1 cellular context compared by ENCODE assay signal in the genomic region with DNA sequence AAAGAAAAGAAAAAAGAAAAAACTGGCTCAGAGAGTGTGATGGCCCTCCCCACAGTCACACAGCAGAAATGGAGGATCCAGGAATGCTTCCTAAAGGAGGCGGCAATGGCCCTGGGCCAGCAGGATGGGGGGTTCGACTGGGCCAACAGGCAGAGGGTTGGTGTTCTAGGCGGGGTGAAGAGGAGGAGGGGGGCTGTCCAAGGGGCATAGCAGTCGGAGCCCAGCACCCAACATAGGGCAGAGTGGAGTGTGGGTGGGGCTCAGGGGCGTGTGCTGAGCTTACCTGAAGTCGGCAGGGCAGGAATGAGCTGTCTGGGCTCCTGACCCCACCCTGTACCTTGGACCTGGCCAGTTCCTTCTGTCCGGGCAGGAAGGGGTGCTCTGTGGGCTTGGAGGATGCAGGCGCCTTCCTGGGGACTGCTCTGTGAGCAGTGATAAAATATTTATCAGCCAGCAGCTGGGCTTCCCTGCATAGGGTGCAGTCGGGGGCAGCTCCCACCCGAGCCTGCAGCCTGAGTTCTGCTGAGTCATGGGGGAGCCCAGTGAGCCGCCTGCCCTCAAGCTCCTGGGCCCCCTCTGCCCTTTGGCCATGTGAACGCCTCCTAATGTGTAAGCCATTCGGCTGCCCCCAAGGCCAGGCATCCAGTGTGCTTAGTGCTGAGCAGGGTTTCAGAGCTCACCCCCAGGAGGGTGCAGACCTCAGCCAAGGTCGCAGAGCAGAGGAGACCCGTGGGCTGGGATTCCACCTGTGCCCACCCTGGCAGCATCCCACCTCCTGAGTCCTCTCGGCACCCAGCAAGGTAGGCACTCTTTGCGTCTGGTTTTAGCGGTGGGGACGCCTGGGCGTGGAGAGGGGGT.
A peak's percentile ranks its signal among the peaks of the same experiment; 100 is the strongest.
TF ChIP-seq lines count a peak whose summit lies in the region.

No MANE protein-coding gene starts in this region.

TF ChIP-seq in HEK293, 187 proteins besides CTCF, POLR2A, EP300 and RAD21 (continued from another document):
- TF ChIP-seq, protein P1, sequence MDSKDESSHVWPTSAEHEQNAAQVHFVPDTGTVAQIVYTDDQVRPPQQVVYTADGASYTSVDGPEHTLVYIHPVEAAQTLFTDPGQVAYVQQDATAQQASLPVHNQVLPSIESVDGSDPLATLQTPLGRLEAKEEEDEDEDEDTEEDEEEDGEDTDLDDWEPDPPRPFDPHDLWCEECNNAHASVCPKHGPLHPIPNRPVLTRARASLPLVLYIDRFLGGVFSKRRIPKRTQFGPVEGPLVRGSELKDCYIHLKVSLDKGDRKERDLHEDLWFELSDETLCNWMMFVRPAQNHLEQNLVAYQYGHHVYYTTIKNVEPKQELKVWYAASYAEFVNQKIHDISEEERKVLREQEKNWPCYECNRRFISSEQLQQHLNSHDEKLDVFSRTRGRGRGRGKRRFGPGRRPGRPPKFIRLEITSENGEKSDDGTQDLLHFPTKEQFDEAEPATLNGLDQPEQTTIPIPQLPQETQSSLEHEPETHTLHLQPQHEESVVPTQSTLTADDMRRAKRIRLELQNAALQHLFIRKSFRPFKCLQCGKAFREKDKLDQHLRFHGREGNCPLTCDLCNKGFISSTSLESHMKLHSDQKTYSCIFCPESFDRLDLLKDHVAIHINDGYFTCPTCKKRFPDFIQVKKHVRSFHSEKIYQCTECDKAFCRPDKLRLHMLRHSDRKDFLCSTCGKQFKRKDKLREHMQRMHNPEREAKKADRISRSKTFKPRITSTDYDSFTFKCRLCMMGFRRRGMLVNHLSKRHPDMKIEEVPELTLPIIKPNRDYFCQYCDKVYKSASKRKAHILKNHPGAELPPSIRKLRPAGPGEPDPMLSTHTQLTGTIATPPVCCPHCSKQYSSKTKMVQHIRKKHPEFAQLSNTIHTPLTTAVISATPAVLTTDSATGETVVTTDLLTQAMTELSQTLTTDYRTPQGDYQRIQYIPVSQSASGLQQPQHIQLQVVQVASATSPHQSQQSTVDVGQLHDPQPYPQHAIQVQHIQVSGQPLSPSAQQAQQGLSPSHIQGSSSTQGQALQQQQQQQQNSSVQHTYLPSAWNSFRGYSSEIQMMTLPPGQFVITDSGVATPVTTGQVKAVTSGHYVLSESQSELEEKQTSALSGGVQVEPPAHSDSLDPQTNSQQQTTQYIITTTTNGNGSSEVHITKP (tag by site-specific recombination; IDR thresholded peaks at IDR 0.05), result peak; percentile 85
- TF ChIP-seq ZNF10 (tag by site-specific recombination; IDR thresholded peaks at IDR 0.05), result no peak
- TF ChIP-seq EGR2 (tag by site-specific recombination; IDR thresholded peaks at IDR 0.05; ENCODE audit: low read depth), result peak; percentile 28; the same call in 1 of the 2 replicates
- no peak for TF ChIP-seq ZNF169 (tag by site-specific recombination; IDR thresholded peaks at IDR 0.05)
- peak; percentile 43 for TF ChIP-seq ZBTB8A (tag by site-specific recombination; IDR thresholded peaks at IDR 0.05)
- TF ChIP-seq, protein P2, sequence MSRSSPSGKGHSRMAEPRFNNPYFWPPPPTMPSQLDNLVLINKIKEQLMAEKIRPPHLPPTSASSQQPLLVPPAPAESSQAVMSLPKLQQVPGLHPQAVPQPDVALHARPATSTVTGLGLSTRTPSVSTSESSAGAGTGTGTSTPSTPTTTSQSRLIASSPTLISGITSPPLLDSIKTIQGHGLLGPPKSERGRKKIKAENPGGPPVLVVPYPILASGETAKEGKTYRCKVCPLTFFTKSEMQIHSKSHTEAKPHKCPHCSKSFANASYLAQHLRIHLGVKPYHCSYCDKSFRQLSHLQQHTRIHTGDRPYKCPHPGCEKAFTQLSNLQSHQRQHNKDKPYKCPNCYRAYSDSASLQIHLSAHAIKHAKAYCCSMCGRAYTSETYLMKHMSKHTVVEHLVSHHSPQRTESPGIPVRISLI (tag by site-specific recombination; IDR thresholded peaks at IDR 0.05), result 0 out of 2 replicates have a peak, but pooled peaks have one; percentile 16
- peak; percentile 78 for TF ChIP-seq ZIC2 (tag by site-specific recombination; IDR thresholded peaks at IDR 0.05)
- TF ChIP-seq ZNF404 (tag by site-specific recombination; IDR thresholded peaks at IDR 0.05), result no peak
- 0 out of 2 replicates have a peak, but pooled peaks have one; percentile 12 for TF ChIP-seq GLIS2 (tag by site-specific recombination; IDR thresholded peaks at IDR 0.05)
- peak; percentile 71; the same call in 1 of the 2 replicates for TF ChIP-seq ZNF768 (tag by site-specific recombination; IDR thresholded peaks at IDR 0.05)
- 0 out of 2 replicates have a peak, but pooled peaks have one; percentile 33 for TF ChIP-seq ZNF366 (tag by site-specific recombination; conservative IDR thresholded peaks at IDR 0.05)
- TF ChIP-seq, protein P3, sequence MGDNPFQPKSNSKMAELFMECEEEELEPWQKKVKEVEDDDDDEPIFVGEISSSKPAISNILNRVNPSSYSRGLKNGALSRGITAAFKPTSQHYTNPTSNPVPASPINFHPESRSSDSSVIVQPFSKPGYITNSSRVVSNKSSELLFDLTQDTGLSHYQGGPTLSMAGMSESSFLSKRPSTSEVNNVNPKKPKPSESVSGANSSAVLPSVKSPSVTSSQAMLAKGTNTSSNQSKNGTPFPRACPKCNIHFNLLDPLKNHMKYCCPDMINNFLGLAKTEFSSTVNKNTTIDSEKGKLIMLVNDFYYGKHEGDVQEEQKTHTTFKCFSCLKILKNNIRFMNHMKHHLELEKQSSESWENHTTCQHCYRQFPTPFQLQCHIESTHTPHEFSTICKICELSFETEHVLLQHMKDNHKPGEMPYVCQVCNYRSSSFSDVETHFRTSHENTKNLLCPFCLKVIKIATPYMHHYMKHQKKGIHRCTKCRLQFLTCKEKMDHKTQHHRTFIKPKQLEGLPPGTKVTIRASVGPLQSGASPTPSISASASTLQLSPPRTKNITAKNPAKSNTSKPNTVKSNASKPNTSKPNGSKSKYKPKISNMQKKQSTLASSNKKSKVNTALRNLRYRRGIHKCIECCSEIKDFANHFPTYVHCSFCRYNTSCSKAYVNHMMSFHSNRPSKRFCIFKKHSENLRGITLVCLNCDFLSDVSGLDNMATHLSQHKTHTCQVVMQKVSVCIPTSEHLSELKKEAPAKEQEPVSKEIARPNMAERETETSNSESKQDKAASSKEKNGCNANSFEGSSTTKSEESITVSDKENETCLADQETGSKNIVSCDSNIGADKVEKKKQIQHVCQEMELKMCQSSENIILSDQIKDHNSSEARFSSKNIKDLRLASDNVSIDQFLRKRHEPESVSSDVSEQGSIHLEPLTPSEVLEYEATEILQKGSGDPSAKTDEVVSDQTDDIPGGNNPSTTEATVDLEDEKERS (tag by site-specific recombination; IDR thresholded peaks at IDR 0.05), result no peak
